In the genomic region with DNA sequence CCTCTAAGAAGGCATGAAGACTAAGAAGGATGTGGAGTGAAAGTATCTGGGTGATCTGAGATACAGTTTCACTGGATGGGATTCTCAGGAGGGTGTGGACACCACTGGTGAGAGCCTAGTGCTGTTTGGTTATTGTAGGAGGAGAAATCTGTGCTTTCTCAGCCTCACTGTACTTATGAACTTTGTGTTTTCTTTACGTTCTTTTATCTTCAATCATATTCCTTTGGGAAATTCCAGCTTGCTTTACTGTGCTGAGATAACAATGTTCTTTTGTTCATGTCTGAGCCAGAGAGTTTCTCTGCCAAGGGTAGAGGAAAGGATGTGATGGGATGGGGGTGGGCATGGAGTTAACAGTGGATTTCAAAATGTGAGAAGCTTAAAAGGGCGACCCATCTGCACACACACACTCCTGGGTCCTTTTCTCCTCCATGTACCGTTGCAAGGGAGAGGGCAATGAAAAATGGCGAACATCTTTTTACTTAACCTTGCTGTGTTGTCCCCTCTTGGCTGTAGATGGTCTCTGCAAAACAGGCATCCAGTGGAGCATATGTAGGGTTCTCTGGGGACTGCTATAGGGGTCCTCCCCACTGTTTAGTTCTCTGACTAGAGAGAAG, we compare ENCODE assay signal across 1 cellular context.
A peak's percentile ranks its signal among the peaks of the same experiment; 100 is the strongest.
TF ChIP-seq lines count a peak whose summit lies in the region.

No MANE protein-coding gene starts in this region.

TF ChIP-seq in endothelial cell of umbilical vein, 7 proteins besides CTCF, POLR2A, EP300 and RAD21:
- peak; percentile 35 for TF ChIP-seq POLR2AphosphoS5 (IDR thresholded peaks at IDR 0.05; ENCODE audit: insufficient read depth, low read depth, low read length)
- TF ChIP-seq GATA2 (IDR thresholded peaks at IDR 0.05; ENCODE audit: insufficient read depth, insufficient read length, low read depth, low read length) = peak; percentile 90
- no peak for TF ChIP-seq EZH2 (IDR thresholded peaks at IDR 0.05; ENCODE audit: borderline replicate concordance, low read depth, low read length, severe bottlenecking)
- TF ChIP-seq MYC (IDR thresholded peaks at IDR 0.05; ENCODE audit: low read depth, low read length) = no peak
- TF ChIP-seq, protein P1, sequence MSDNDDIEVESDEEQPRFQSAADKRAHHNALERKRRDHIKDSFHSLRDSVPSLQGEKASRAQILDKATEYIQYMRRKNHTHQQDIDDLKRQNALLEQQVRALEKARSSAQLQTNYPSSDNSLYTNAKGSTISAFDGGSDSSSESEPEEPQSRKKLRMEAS (IDR thresholded peaks at IDR 0.05; ENCODE audit: insufficient read depth, insufficient read length) = no peak
- TF ChIP-seq JUN (IDR thresholded peaks at IDR 0.05; ENCODE audit: borderline replicate concordance, insufficient read depth, insufficient read length, low read depth) = no peak
TF ChIP-seq in endothelial cell of umbilical vein: peak in this region for 2.
